ENCODE assay signal across 9 cellular contexts in genomic region chr13:47999973-48000372, GRCh38. TPM values are rescaled to one million over a fixed set of nuclear protein-coding genes. Genes with fewer than 3 reads are reported as not detected.
DNase-seq lines count a peak whose midpoint lies in the region; ATAC-seq, FAIRE-seq and TF ChIP-seq lines count a peak whose summit lies in the region.
"Had no signal": no experiment of that assay in that cellular context is flagged by ENCODE, and none has a peak within 500 bp of the region (broad histone marks: within the 10 kb centered on the region; RNA-seq: fewer than 3 reads in every experiment).

No MANE protein-coding gene starts in this region.

- no peak overlapping the region for H2BK5ac ChIP-seq in mesendoderm (ENCODE audit: low read length)

- H3K56ac ChIP-seq in mesendoderm (ENCODE audit: low read length) = peak overlapping the region; percentile 99

- H3K4me1 ChIP-seq in heart right ventricle (peaks cover 0 to 48% (median 24%) of the 10 kb centered on the region in 9 donors), mesendoderm (ENCODE audit: control insufficient read depth, low read depth, low read length) (peaks cover 3% of the 10 kb centered on the region), uterus (peaks cover 0 to 3% of the 10 kb centered on the region in 2 donors)

- H2BK15ac ChIP-seq in mesendoderm (replicated peaks; ENCODE audit: low read depth) = no peak overlapping the region

- peaks cover 44% of the 10 kb centered on the region for H3K79me2 ChIP-seq in mesendoderm (ENCODE audit: control insufficient read depth, insufficient read depth, low read length)

- H3K4me2 ChIP-seq in mesendoderm (ENCODE audit: low read length) = peak overlapping the region; percentile 61

- no peak for ATAC-seq in heart right ventricle
- no peak for ATAC-seq in left cardiac atrium
- no peak for ATAC-seq in HG02610 (IDR thresholded peaks at IDR 0.05; ENCODE audit: unreplicated experiment)

- H4K5ac ChIP-seq in mesendoderm (ENCODE audit: low read length) = no peak overlapping the region

- TF ChIP-seq CTCF in heart right ventricle (IDR thresholded peaks at IDR 0.05) = no peak
- no peak for TF ChIP-seq CTCF in brain (conservative IDR thresholded peaks at IDR 0.05)
- TF ChIP-seq CTCF in uterus (IDR thresholded peaks at IDR 0.05) = no peak

- H3K4ac ChIP-seq in mesendoderm (ENCODE audit: low read depth, low read length) = no peak overlapping the region

- H3K4me1 Mint-ChIP-seq in brain = peaks cover 51% of the 10 kb centered on the region

- H3K4me3 ChIP-seq in heart right ventricle (peak overlapping the region; percentile 58 to 99 (median 90)), mesendoderm (ENCODE audit: low read length) (peak overlapping the region; percentile 97), uterus (peak overlapping the region; percentile 78 to 89)

- H2BK120ac ChIP-seq in mesendoderm (ENCODE audit: low read depth, low read length) = no peak overlapping the region

- H2AK5ac ChIP-seq in mesendoderm (ENCODE audit: low read length) = no peak overlapping the region

- H3K18ac ChIP-seq in mesendoderm (ENCODE audit: low read length) = no peak overlapping the region

- peaks cover 0 to 28% (median 13%) of the 10 kb centered on the region in 9 donors for H3K36me3 ChIP-seq in heart right ventricle
- no peaks in the 10 kb centered on the region for H3K36me3 ChIP-seq in mesendoderm (ENCODE audit: control insufficient read depth, insufficient read depth, low read length)
- no peaks in the 10 kb centered on the region for H3K36me3 ChIP-seq in uterus

- peaks cover 18% of the 10 kb centered on the region for H3K36me3 Mint-ChIP-seq in brain

- intact Hi-C loops in heart right ventricle (cut with DNase I) = no loop called here
- intact Hi-C loops in left cardiac atrium (cut with DNase I) = no loop called here
- intact Hi-C loops in uterus (cut with DNase I; ENCODE audit: low total_unique reads) = no loop called here

- H3K27me3 Mint-ChIP-seq in brain = peaks cover 8% of the 10 kb centered on the region

- peak overlapping the region; percentile 99 for H3K9ac ChIP-seq in mesendoderm (ENCODE audit: low read length)

- H4K8ac ChIP-seq in mesendoderm (ENCODE audit: low read depth, low read length) = no peak overlapping the region

- no peak for TF ChIP-seq POLR2A in uterus (IDR thresholded peaks at IDR 0.05)

- H3K79me1 ChIP-seq in mesendoderm (ENCODE audit: low read length) = peaks cover 2% of the 10 kb centered on the region

- H3K27ac Mint-ChIP-seq in brain = peak overlapping the region in 4 of 5 experiments; percentile 91 to 95 (median 94)

- H3K9me3 Mint-ChIP-seq in brain = peaks cover 0 to 4% (median 0%) of the 10 kb centered on the region in 5 experiments

- H3K9me3 ChIP-seq in heart right ventricle = no peaks in the 10 kb centered on the region
- H3K9me3 ChIP-seq in uterus = no peaks in the 10 kb centered on the region

- 35 to 45% methylated on average over 5 of the region's 5 CpGs for WGBS in heart right ventricle, 2 donors
- no CpG with 5 or more reads among the region's 5 CpGs for WGBS in mesendoderm (ENCODE audit: extremely low coverage, insufficient coverage, low lambda C conversion rate)

- DNase-seq in heart right ventricle (no peak), left cardiac atrium (no peak), mesendoderm (no peak), uterus (no peak), NCI-H526 (lab: John Stamatoyannopoulos, UW) (no peak), GM19239 (ENCODE audit: insufficient read length, low spot score) (no peak)
- DNase-seq: activated CD4-positive, alpha-beta T cell treated with anti-CD3 and anti-CD28 coated beads for 1 hour had no signal

- peak overlapping the region in 7 of 10 donors; percentile 71 to 95 (median 87) for H3K27ac ChIP-seq in heart right ventricle
- H3K27ac ChIP-seq in mesendoderm (ENCODE audit: low read depth, low read length) = no peak overlapping the region
- H3K27ac ChIP-seq in uterus = peak overlapping the region in 1 of 2 donors; percentile 78

- no peak for FAIRE-seq in GM19239 (lab: Jason Lieb, UNC)

- peak overlapping the region; percentile 90 to 98 (median 98) for H3K4me3 Mint-ChIP-seq in brain

- H3K23ac ChIP-seq in mesendoderm (ENCODE audit: low read length) = no peak overlapping the region

- H3K27me3 ChIP-seq in heart right ventricle = no peaks in the 10 kb centered on the region
- H3K27me3 ChIP-seq in mesendoderm (ENCODE audit: insufficient read depth, low read length, poor library complexity) = no peaks in the 10 kb centered on the region
- H3K27me3 ChIP-seq in uterus = no peaks in the 10 kb centered on the region

RNA-seq across cellular contexts. Expression of gene SUCLA2, which starts 1.1 kb away (rescaled TPM):
- total RNA-seq in heart right ventricle (100 to 1,000 TPM in 9 of 10 donors, 10 to 100 TPM in 1; 90.6 to 172 (median 154) TPM), left cardiac atrium (100 to 1,000 TPM in 1 of 2 donors, 10 to 100 TPM in 1; 86.1 to 100 TPM), uterus (10 to 100 TPM; 19.7 to 96.0 (median 43.5) TPM)
- polyA plus RNA-seq in heart right ventricle (10 to 100 TPM; 21.2 to 67.7 TPM), brain (ENCODE audit: insufficient read depth, low read depth, low replicate concordance) (17.8 TPM)
- polyA plus RNA-seq in mesendoderm (2013, experiment 1 of 2) = 99.6 TPM
- polyA plus RNA-seq in mesendoderm (2013, experiment 2 of 2) = 95.4 TPM

RNA-seq across cellular contexts. Expression of gene NUDT15, which starts 37.6 kb away (rescaled TPM):
- total RNA-seq in heart right ventricle (10 to 100 TPM in 8 of 10 donors, 1 to 10 TPM in 2; 9.6 to 13.7 (median 11.3) TPM), left cardiac atrium (10 to 100 TPM in 1 of 2 donors, 1 to 10 TPM in 1; 9.4 to 10.5 TPM), uterus (10 to 100 TPM in 1 of 4 donors, 1 to 10 TPM in 3; 1.8 to 22.9 (median 7.3) TPM)
- polyA plus RNA-seq in heart right ventricle (10 to 100 TPM in 1 of 2 donors, 1 to 10 TPM in 1; 9.8 to 12.9 TPM), brain (ENCODE audit: insufficient read depth, low read depth, low replicate concordance) (10.9 TPM)
- polyA plus RNA-seq in mesendoderm (2013, experiment 1 of 2) = 170 TPM
- 174 TPM for polyA plus RNA-seq in mesendoderm (2013, experiment 2 of 2)
